In the genomic region with DNA sequence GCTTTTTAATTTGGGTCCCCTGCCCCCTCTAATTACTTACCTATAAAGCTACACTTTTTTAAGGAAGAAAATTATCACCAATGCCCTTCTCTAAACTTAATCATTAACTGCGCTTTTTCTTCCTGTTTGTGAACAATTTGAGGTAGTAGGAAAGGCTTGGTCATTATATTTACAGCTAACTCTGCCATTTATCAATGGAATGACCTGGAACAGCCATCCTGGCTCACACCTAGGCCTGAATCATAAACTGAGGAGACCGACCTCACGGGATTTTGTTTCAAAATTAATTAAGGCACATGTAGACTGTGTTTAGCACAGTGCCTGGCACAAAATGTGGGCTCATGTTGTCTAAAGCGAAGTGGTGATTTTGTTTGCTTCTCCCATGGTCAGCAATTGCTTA, we compare ENCODE assay signal across 32 cellular contexts. TPM values are rescaled to one million over a fixed set of nuclear protein-coding genes. Genes with fewer than 3 reads are reported as not detected.
"Had no signal": no experiment of that assay in that cellular context is flagged by ENCODE, and none has a peak within 500 bp of the region (broad histone marks: within the 10 kb centered on the region; RNA-seq: fewer than 3 reads in every experiment).

No MANE protein-coding gene starts in this region.

- H3K36me3 ChIP-seq: neural progenitor cell, ovary, prostate gland, right lobe of liver, sigmoid colon, spleen, suprapubic skin, tibial artery, transverse colon, upper lobe of right lung, uterus had no signal

- H3K4me3 ChIP-seq: neural progenitor cell, ovary, prostate gland, sigmoid colon, smooth muscle cell, spleen, suprapubic skin, testis, tibial artery, transverse colon, upper lobe of right lung, uterus had no signal

- H3K4me2 ChIP-seq: neural progenitor cell, smooth muscle cell had no signal

- H3K9me3 ChIP-seq: ovary, prostate gland, right lobe of liver, sigmoid colon, spleen, suprapubic skin, testis, tibial artery, transverse colon, upper lobe of right lung, uterus had no signal

- H2AFZ ChIP-seq: neural progenitor cell had no signal

- ATAC-seq: naive thymus-derived CD8-positive, alpha-beta T cell; natural killer cell treated with Interleukin-12 subunit alpha and Interleukin-12 subunit beta and Interleukin-15 and Interleukin-18, amount 100 ng/mL, for 72 hours; right cardiac atrium; stimulated activated memory B cell treated with anti-CD40 and anti-IgM and Interleukin-4, amounts not matched to agents 10 μg/mL and 1 μg/mL and 100 μg/mL, for 72 hours; stimulated activated naive CD8-positive, alpha-beta T cell treated with anti-CD3 and anti-CD28 coated beads, Interleukin-15, amount 100 ng/mL, for 72 hours; stimulated activated naive CD8-positive, alpha-beta T cell treated with anti-CD3 and anti-CD28 coated beads, Interleukin-15, Interleukin-2, amounts not matched to agents 100 U/mL and 50 U/mL, for 24 hours; upper lobe of right lung had no signal

- H3K9ac ChIP-seq: neural progenitor cell had no signal

- H3K27ac ChIP-seq: neural progenitor cell, ovary, right lobe of liver, sigmoid colon, spleen, suprapubic skin, testis, tibial artery, transverse colon, upper lobe of right lung, uterus had no signal

- H3K27me3 ChIP-seq: ovary, right lobe of liver, spleen, testis, upper lobe of right lung had no signal

- DNase-seq: naive B cell; naive thymus-derived CD8-positive, alpha-beta T cell; occipital lobe; ovary; right cardiac atrium; right lobe of liver; sigmoid colon; spleen; stimulated activated CD4-positive, alpha-beta T cell treated with anti-CD3 and anti-CD28 coated beads, Interleukin-12 subunit alpha, Interleukin-12 subunit beta, amount 100 ng/mL, for 4 hours; stimulated activated CD4-positive, alpha-beta T cell treated with anti-CD3 and anti-CD28 coated beads, Interleukin-1b, Interleukin-23, amount 100 ng/mL, for 48 hours; stimulated activated CD4-positive, alpha-beta T cell treated with anti-CD3 and anti-CD28 coated beads, Interleukin-4, amount 100 ng/mL, for 1 hour; stimulated activated CD4-positive, alpha-beta T cell treated with anti-CD3 and anti-CD28 coated beads, Interleukin-4, amount 100 ng/mL, for 4 hours; stimulated activated CD8-positive, alpha-beta memory T cell treated with anti-CD3 and anti-CD28 coated beads, Interleukin-4, amount 100 ng/mL, for 48 hours; stimulated activated naive CD4-positive, alpha-beta T cell; stimulated activated naive CD8-positive, alpha-beta T cell treated with anti-CD3 and anti-CD28 coated beads, Interleukin-15, amount 100 ng/mL, for 72 hours; stimulated activated naive CD8-positive, alpha-beta T cell treated with anti-CD3 and anti-CD28 coated beads, Interleukin-15, Interleukin-2, amounts not matched to agents 100 U/mL and 50 U/mL, for 24 hours; substantia nigra; testis; tibial artery; transverse colon; upper lobe of right lung; uterus had no signal

- H3K4me1 ChIP-seq: neural progenitor cell, prostate gland, right lobe of liver, testis, tibial artery, upper lobe of right lung, uterus had no signal

RNA-seq across cellular contexts. Expression of a gene that starts 15.4 kb away (rescaled TPM):
- total RNA-seq: natural killer cell treated with Interleukin-12 subunit alpha and Interleukin-12 subunit beta and Interleukin-15 and Interleukin-18, amount 100 ng/mL, for 72 hours; osteoblast; posterior vena cava; pulmonary artery endothelial cell; transverse colon; upper lobe of right lung had no signal
- polyA plus RNA-seq: neural cell, right cardiac atrium, smooth muscle cell had no signal
